In genomic region chr11:57031541-57031940, GRCh38 we compare ENCODE assay signal across 9 cellular contexts. TPM values are rescaled to one million over a fixed set of nuclear protein-coding genes. Genes with fewer than 3 reads are reported as not detected.
"Had no signal": no experiment of that assay in that cellular context is flagged by ENCODE, and none has a peak within 500 bp of the region (broad histone marks: within the 10 kb centered on the region; RNA-seq: fewer than 3 reads in every experiment).

No MANE protein-coding gene starts in this region.

- ATAC-seq: HepG2, K562 had no signal

- DNase-seq: IMR-90, KBM-7, KG1 had no signal

- H3K4me3 ChIP-seq: K562 had no signal

- H3K27ac ChIP-seq: HL-60 had no signal

RNA-seq across cellular contexts. Expression of gene OR5AK2, which starts 42.8 kb away (rescaled TPM):
- total RNA-seq: HepG2, HT-29, HT1080, IMR-90, K562 had no signal
- polyA plus RNA-seq: HepG2, IgD-negative memory B cell, IMR-90, K562 had no signal
